In genomic region chr4:189128341-189128740, GRCh38 we compare ENCODE assay signal across 22 cellular contexts.
DNase-seq lines count a peak whose midpoint lies in the region; ATAC-seq and TF ChIP-seq lines count a peak whose summit lies in the region.
"Had no signal": no experiment of that assay in that cellular context is flagged by ENCODE, and none has a peak within 500 bp of the region (broad histone marks: within the 10 kb centered on the region; RNA-seq: fewer than 3 reads in every experiment).

No MANE protein-coding gene starts in this region.

- no peak for TF ChIP-seq CTCF in natural killer cell (IDR thresholded peaks at IDR 0.05)

- H3K9me3 Mint-ChIP-seq in natural killer cell: peaks cover 4 to 6% of the 10 kb centered on the region in 2 donors
- H3K9me3 Mint-ChIP-seq: HFFc6 had no signal

- H3K27ac Mint-ChIP-seq in natural killer cell: no peak overlapping the region
- H3K27ac Mint-ChIP-seq: CD4-positive, CD25-positive, alpha-beta regulatory T cell; CD8-positive, alpha-beta memory T cell; HFFc6 had no signal

- H3K27ac ChIP-seq in epithelial cell of prostate: no peak overlapping the region

- peaks cover 6% of the 10 kb centered on the region for H3K36me3 Mint-ChIP-seq in natural killer cell
- H3K36me3 Mint-ChIP-seq: CD4-positive, CD25-positive, alpha-beta regulatory T cell; CD8-positive, alpha-beta memory T cell; IgD-negative memory B cell had no signal

- H3K27me3 Mint-ChIP-seq in natural killer cell (ENCODE audit: low read depth in 2 of 2): no peaks in the 10 kb centered on the region
- H3K27me3 Mint-ChIP-seq: CD4-positive, CD25-positive, alpha-beta regulatory T cell; CD8-positive, alpha-beta memory T cell; IgD-negative memory B cell had no signal

- intact Hi-C loops in natural killer cell (cut with micrococcal nuclease): no loop called here

- no peak for ATAC-seq in GM19351 (IDR thresholded peaks at IDR 0.05; ENCODE audit: unreplicated experiment)
- ATAC-seq in natural killer cell: no peak
- ATAC-seq: HCT116, HepG2 had no signal

- H3K4me3 Mint-ChIP-seq in natural killer cell: no peak overlapping the region
- H3K4me3 Mint-ChIP-seq: CD4-positive, CD25-positive, alpha-beta regulatory T cell; CD8-positive, alpha-beta memory T cell; HFFc6; IgD-negative memory B cell had no signal

- DNase-seq in DMS153 (lab: John Stamatoyannopoulos, UW) (peak; percentile 49), DMS153 treated with DMSO at 0.1 percent for 48 hours (lab: John Stamatoyannopoulos, UW; ENCODE audit: unreplicated experiment) (peak; percentile 28), SW480 (ENCODE audit: low spot score) (peak; percentile 1), epithelial cell of prostate (ENCODE audit: low read depth, low spot score) (peak; percentile 88), natural killer cell (no peak)
- no peak for DNase-seq in stimulated activated CD4-positive, alpha-beta T cell treated with anti-CD3 and anti-CD28 coated beads, Interleukin-15, amount 100 ng/mL, for 24 hours
- DNase-seq: ACHN; BE2C; C1 segment of cervical spinal cord; CD4-positive, CD25-positive, alpha-beta regulatory T cell; CD8-positive, alpha-beta memory T cell; COR-L47; DMS 273 treated with DMSO at 0.1 percent for 48 hours; DMS79; GDM1; GOT3; H7; HFFc6 had no signal

- H3K4me1 Mint-ChIP-seq in natural killer cell: no peaks in the 10 kb centered on the region
- H3K4me1 Mint-ChIP-seq: CD4-positive, CD25-positive, alpha-beta regulatory T cell; CD8-positive, alpha-beta memory T cell; IgD-negative memory B cell had no signal

Comparison
In these comparisons a context has a peak if more than half of its experiments do, and no peak if none do; other contexts are left out.
1. DNase-seq: peak in DMS153 (single experiment), DMS153 treated with DMSO at 0.1 percent for 48 hours (single experiment), SW480 (single experiment) and epithelial cell of prostate (single experiment); none in stimulated activated CD4-positive, alpha-beta T cell treated with anti-CD3 and anti-CD28 coated beads, Interleukin-15, amount 100 ng/mL, for 24 hours (single experiment) and natural killer cell (single experiment).